ENCODE assay signal across 8 cellular contexts in genomic region chr7:150406311-150406564, GRCh38. TPM values are rescaled to one million over a fixed set of nuclear protein-coding genes. Genes with fewer than 3 reads are reported as not detected.
DNase-seq lines count a peak whose midpoint lies in the region; ATAC-seq and TF ChIP-seq lines count a peak whose summit lies in the region.

No MANE protein-coding gene starts in this region.

- no peak overlapping the region for H2BK120ac ChIP-seq in mesenchymal stem cell (ENCODE audit: low read depth, low read length)

- H3K4me3 ChIP-seq in heart right ventricle (peak overlapping the region in 9 of 10 donors; percentile 49 to 89 (median 74)), body of pancreas (peak overlapping the region in 1 of 2 donors; percentile 30), mesenchymal stem cell (ENCODE audit: insufficient read depth in 1 of 2, low read depth in 1 of 2, low read length in 2 of 2) (peak overlapping the region in 1 of 2 experiments; percentile 87), uterus (peak overlapping the region; percentile 63 to 80)

- peak overlapping the region; percentile 38 for H2AK5ac ChIP-seq in mesenchymal stem cell (ENCODE audit: low read length, severe bottlenecking)

- intact Hi-C loops in heart right ventricle (cut with DNase I) (loop anchor here in 4 of 10 donors (5.0 kb wide), 1 partner anchor 39 kb away; the partner anchor contains the start of gene REPIN1 (in 4 of the 4)), left ventricle myocardium superior (cut with micrococcal nuclease) (no loop called here), body of pancreas (cut with DNase I) (loop anchor here (10.0 kb wide), 1 partner anchor 121 kb away; no protein-coding TSS in a partner anchor), uterus (cut with DNase I; ENCODE audit: low total_unique reads) (no loop called here)

- peak overlapping the region in 1 of 2 experiments; percentile 55 for H2BK12ac ChIP-seq in mesenchymal stem cell (ENCODE audit: low read length in 2 of 2)

- peak overlapping the region; percentile 64 for H3K4me2 ChIP-seq in mesenchymal stem cell (ENCODE audit: low read length, poor library complexity, severe bottlenecking)

- H3K27me3 ChIP-seq in heart right ventricle (no peaks in the 10 kb centered on the region), body of pancreas (no peaks in the 10 kb centered on the region), mesenchymal stem cell (ENCODE audit: control insufficient read depth in 1 of 2, insufficient read depth in 1 of 2, low read length in 2 of 2) (no peaks in the 10 kb centered on the region), uterus (no peaks in the 10 kb centered on the region)

- peak overlapping the region in 1 of 2 experiments; percentile 14 for H3K14ac ChIP-seq in mesenchymal stem cell (ENCODE audit: low read length in 2 of 2)

- no peak overlapping the region for H2BK5ac ChIP-seq in mesenchymal stem cell (ENCODE audit: low read depth, low read length, poor library complexity, severe bottlenecking)

- H3K4me1 ChIP-seq in heart right ventricle (peaks cover 14 to 36% (median 27%) of the 10 kb centered on the region in 9 donors), body of pancreas (peaks cover 44% of the 10 kb centered on the region), mesenchymal stem cell (ENCODE audit: control insufficient read depth, insufficient read depth, low read depth, low read length) (peaks cover 44% of the 10 kb centered on the region), uterus (peaks cover 8 to 9% of the 10 kb centered on the region in 2 donors)

- peak overlapping the region; percentile 43 for H4K91ac ChIP-seq in mesenchymal stem cell (ENCODE audit: low read length)

- peak overlapping the region in 1 of 2 experiments; percentile 80 for H3K4ac ChIP-seq in mesenchymal stem cell (ENCODE audit: low read depth in 1 of 2, low read length in 2 of 2)

- TF ChIP-seq CTCF in heart right ventricle (IDR thresholded peaks at IDR 0.05) (no peak), body of pancreas (IDR thresholded peaks at IDR 0.05) (no peak), uterus (IDR thresholded peaks at IDR 0.05) (no peak)

- no peak overlapping the region for H2BK15ac ChIP-seq in mesenchymal stem cell (ENCODE audit: low read depth, poor library complexity, severe bottlenecking)

- no peak overlapping the region for H3K23ac ChIP-seq in mesenchymal stem cell (ENCODE audit: low read length in 2 of 2)

- H3K9ac ChIP-seq in mesenchymal stem cell (ENCODE audit: low read length) = peak overlapping the region; percentile 94

- 14 to 28% methylated on average over 2 of the region's 2 CpGs for WGBS in heart right ventricle, 2 donors
- WGBS in body of pancreas, 2 donors = 0 to 7% methylated on average over 2 of the region's 2 CpGs
- 32% methylated on average over 2 of the region's 2 CpGs for WGBS in mesenchymal stem cell

- TF ChIP-seq POLR2A in body of pancreas (IDR thresholded peaks at IDR 0.05) (no peak), uterus (IDR thresholded peaks at IDR 0.05) (no peak)

- peak overlapping the region in 1 of 2 experiments; percentile 61 for H3K18ac ChIP-seq in mesenchymal stem cell (ENCODE audit: low read depth in 1 of 2, low read length in 2 of 2)

- no peak for DNase-seq in heart right ventricle
- no peak for DNase-seq in left ventricle myocardium superior
- no peak for DNase-seq in body of pancreas
- no peak for DNase-seq in mesenchymal stem cell
- no peak for DNase-seq in uterus
- DNase-seq in NCI-H2107 (lab: John Stamatoyannopoulos, UW) = no peak
- DNase-seq in amniotic stem cell (lab: John Stamatoyannopoulos, UW) = no peak
- DNase-seq in AG20443 (ENCODE audit: low spot score) = no peak

- H3K27ac ChIP-seq in heart right ventricle (peak overlapping the region; percentile 73 to 99 (median 97)), body of pancreas (peak overlapping the region; percentile 86 to 96 (median 91)), mesenchymal stem cell (ENCODE audit: low read length, poor library complexity, severe bottlenecking) (peak overlapping the region; percentile 56), uterus (peak overlapping the region; percentile 98 to 99)

- H3K36me3 ChIP-seq in heart right ventricle = peaks cover 0 to 17% (median 0%) of the 10 kb centered on the region in 9 donors
- H3K36me3 ChIP-seq in body of pancreas (replicated peaks in 1 of 2; ENCODE audit: insufficient read depth in 1 of 2, low read depth in 2 of 2) = no peaks in the 10 kb centered on the region
- peaks cover 0 to 13% of the 10 kb centered on the region in 2 experiments for H3K36me3 ChIP-seq in mesenchymal stem cell (ENCODE audit: control insufficient read depth in 1 of 2, insufficient read depth in 2 of 2, low read depth in 1 of 2, low read length in 2 of 2)
- H3K36me3 ChIP-seq in uterus = no peaks in the 10 kb centered on the region

- H4K8ac ChIP-seq in mesenchymal stem cell (ENCODE audit: low read length) = no peak overlapping the region

- no peaks in the 10 kb centered on the region for H3K79me1 ChIP-seq in mesenchymal stem cell (replicated peaks; ENCODE audit: low read length, poor library complexity, severe bottlenecking)

- H3K9me3 ChIP-seq in heart right ventricle (no peaks in the 10 kb centered on the region), body of pancreas (no peaks in the 10 kb centered on the region), mesenchymal stem cell (ENCODE audit: control insufficient read depth, low read length) (no peaks in the 10 kb centered on the region), uterus (no peaks in the 10 kb centered on the region)

- H2AFZ ChIP-seq in mesenchymal stem cell (ENCODE audit: low read depth, low read length) = peak overlapping the region; percentile 29

- ATAC-seq in heart right ventricle (no peak), left ventricle myocardium superior (no peak), body of pancreas (no peak)

RNA-seq across cellular contexts. Expression of gene ZNF775, which starts 27.1 kb away (rescaled TPM):
- total RNA-seq in heart right ventricle (1 to 10 TPM; 1.9 to 4.7 (median 2.9) TPM), left ventricle myocardium superior (3.0 TPM), body of pancreas (10 to 100 TPM in 1 of 2 donors, 1 to 10 TPM in 1; 6.0 to 10.2 TPM), uterus (1 to 10 TPM in 3 of 4 donors, not detected in 1; 2.0 to 8.4 (median 6.7) TPM)
- polyA plus RNA-seq in heart right ventricle = 1 to 10 TPM; 2.4 to 4.3 TPM
- polyA plus RNA-seq in mesenchymal stem cell (2013, experiment 1 of 2) = 5.1 TPM
- polyA plus RNA-seq in mesenchymal stem cell (2013, experiment 2 of 2) = 4.8 TPM

RNA-seq across cellular contexts. Expression of gene REPIN1, which starts 37.6 kb away (rescaled TPM):
- 100 to 1,000 TPM in 8 of 10 donors, 10 to 100 TPM in 2; 88.7 to 132 (median 114) TPM for total RNA-seq in heart right ventricle
- polyA plus RNA-seq in heart right ventricle = 10 to 100 TPM; 51.0 to 53.0 TPM
- total RNA-seq in left ventricle myocardium superior = 131 TPM
- 100 to 1,000 TPM in 1 of 2 donors, 10 to 100 TPM in 1; 77.0 to 117 TPM for total RNA-seq in body of pancreas
- polyA plus RNA-seq in mesenchymal stem cell (2013, experiment 1 of 2) = 68.4 TPM
- 69.3 TPM for polyA plus RNA-seq in mesenchymal stem cell (2013, experiment 2 of 2)
- total RNA-seq in uterus = 10 to 100 TPM in 3 of 4 donors, 1 to 10 TPM in 1; 9.7 to 80.8 (median 37.9) TPM

RNA-seq across cellular contexts. Expression of gene GIMAP8, which starts 44.2 kb away (rescaled TPM):
- 10 to 100 TPM; 13.4 to 39.4 (median 16.2) TPM for total RNA-seq in heart right ventricle
- polyA plus RNA-seq in heart right ventricle = 10 to 100 TPM; 19.2 to 19.5 TPM
- 16.2 TPM for total RNA-seq in left ventricle myocardium superior
- total RNA-seq in body of pancreas = 1 to 10 TPM in 1 of 2 donors, under 1 TPM in 1; 0.99 to 5.4 TPM
- not detected for polyA plus RNA-seq in mesenchymal stem cell (2013, experiment 1 of 2)
- not detected for polyA plus RNA-seq in mesenchymal stem cell (2013, experiment 2 of 2)
- 10 to 100 TPM; 16.7 to 47.7 (median 25.6) TPM for total RNA-seq in uterus
